ENCODE assay signal across 9 cellular contexts in the genomic region with DNA sequence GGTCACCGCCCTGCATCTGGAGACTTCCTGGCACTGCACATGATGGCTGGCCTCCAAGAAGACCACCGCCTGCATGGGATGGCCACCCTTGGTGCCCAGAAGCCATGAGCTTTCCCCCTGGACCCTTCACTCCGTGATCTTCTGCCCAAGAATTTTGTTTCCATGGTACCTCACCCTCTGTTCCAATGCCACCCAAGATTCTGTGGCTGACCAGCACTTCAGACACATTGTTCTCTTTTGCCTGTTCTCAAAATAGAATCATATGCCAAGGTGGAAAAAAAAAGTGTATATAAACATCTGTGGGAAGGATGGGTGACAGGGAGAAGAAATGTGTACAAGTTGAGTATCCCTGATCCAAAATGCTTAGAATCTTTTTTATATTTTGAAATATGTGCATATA.
"Had no signal": no experiment of that assay in that cellular context is flagged by ENCODE, and none has a peak within 500 bp of the region (broad histone marks: within the 10 kb centered on the region; RNA-seq: fewer than 3 reads in every experiment).

No MANE protein-coding gene starts in this region.

- H3K9ac ChIP-seq: GM23248 had no signal

- H3K36me3 ChIP-seq: HAP-1 had no signal

- H3K4me3 Mint-ChIP-seq: GM23338, H9, HFFc6 had no signal

- H3K27ac Mint-ChIP-seq: GM23338, H9, HFFc6 had no signal

- ATAC-seq: GM23338, HCT116 had no signal

- H2AFZ ChIP-seq: GM23248, GM23338 had no signal

- H3K4me1 ChIP-seq: HAP-1 had no signal

- H3K4me2 ChIP-seq: GM23338 had no signal

- H3K4me3 ChIP-seq: GM23248, GM23338, HAP-1 had no signal

- H3K27ac ChIP-seq: GM23248 had no signal

- DNase-seq: GM23248, GOT3, H7, H9, HCEC 1CT, HFFc6 had no signal
